ENCODE assay signal across 17 cellular contexts in the genomic region with DNA sequence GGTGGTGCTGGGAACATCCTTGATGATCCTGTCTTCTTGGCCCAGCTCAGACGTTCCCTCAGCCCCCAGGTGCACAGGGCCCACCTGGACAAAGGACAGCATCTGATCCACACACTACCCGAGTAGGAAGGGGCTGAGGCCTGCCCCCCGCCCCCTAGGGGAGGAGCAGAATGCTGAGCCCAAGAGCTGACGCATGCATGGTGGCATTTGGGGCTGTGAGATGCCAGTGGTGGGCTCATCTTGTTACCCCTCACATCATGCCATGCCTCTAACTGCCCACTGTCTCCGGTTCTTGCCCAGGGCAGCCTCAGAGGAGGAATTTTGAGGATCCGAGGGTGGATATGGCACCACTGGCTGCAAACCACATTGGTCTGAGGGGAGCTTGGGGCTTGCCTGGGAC.
DNase-seq lines count a peak whose midpoint lies in the region; ATAC-seq, FAIRE-seq and TF ChIP-seq lines count a peak whose summit lies in the region.
"Had no signal": no experiment of that assay in that cellular context is flagged by ENCODE, and none has a peak within 500 bp of the region (broad histone marks: within the 10 kb centered on the region; RNA-seq: fewer than 3 reads in every experiment).

No MANE protein-coding gene starts in this region.

- H3K9me3 ChIP-seq in Panc1 (ENCODE audit: control insufficient read depth, insufficient read depth, low read depth, low read length) (no peaks in the 10 kb centered on the region), kidney (ENCODE audit: control insufficient read depth in 1 of 2, low read length in 2 of 2) (no peaks in the 10 kb centered on the region), osteoblast (ENCODE audit: low read depth, low read length) (no peaks in the 10 kb centered on the region)

- no peaks in the 10 kb centered on the region for H4K20me1 ChIP-seq in osteoblast (ENCODE audit: insufficient read depth, low read length)

- no TSS peak for BruUV-seq in Panc1 (replicated peaks; lab: Mats Ljungman, UMichigan)

- H3K27me3 ChIP-seq in H7 (ENCODE audit: control insufficient read depth, insufficient read depth, low read length) (no peaks in the 10 kb centered on the region; the same call in 1 of the 2 replicates), Panc1 (ENCODE audit: control insufficient read depth, insufficient read depth, low read length) (no peaks in the 10 kb centered on the region), osteoblast (ENCODE audit: insufficient read depth, low read length) (no peaks in the 10 kb centered on the region)

- H3K4me3 ChIP-seq in H7 (ENCODE audit: insufficient read depth, low read depth, low read length) (no peak overlapping the region), Panc1 (ENCODE audit: low read depth in 2 of 2, low read length in 2 of 2) (no peak overlapping the region), kidney (ENCODE audit: low read length in 2 of 2) (no peak overlapping the region), osteoblast (ENCODE audit: insufficient read depth, low read length) (no peak overlapping the region)

- intact Hi-C loops in Panc1 (cut with micrococcal nuclease; ENCODE audit: unreplicated experiment) (no loop called here), kidney (cut with DNase I) (no loop called here)

- H3K36me3 ChIP-seq in H7 (replicated peaks; ENCODE audit: control insufficient read depth, insufficient read depth, low read length) = no peaks in the 10 kb centered on the region
- no peaks in the 10 kb centered on the region for H3K36me3 ChIP-seq in Panc1 (ENCODE audit: control insufficient read depth, insufficient read depth, low read length)
- no peaks in the 10 kb centered on the region for H3K36me3 ChIP-seq in kidney (ENCODE audit: control insufficient read depth in 1 of 2, insufficient read depth in 2 of 2, low read length in 2 of 2)
- no peaks in the 10 kb centered on the region for H3K36me3 ChIP-seq in osteoblast (ENCODE audit: insufficient read depth, low read length)

- H2AFZ ChIP-seq in osteoblast (ENCODE audit: low read length) = no peak overlapping the region

- CTCF ChIA-PET in Panc1 (lab: Charles Lee) = no interaction called here

- no peak for ATAC-seq in Panc1

- in situ Hi-C loops in Panc1 (cut with HindIII; ENCODE audit: low pct_unique_long_range_greater_than_20kb, low sequenced_read_pairs) = no loop called here

- H3K4me1 ChIP-seq in Panc1 (ENCODE audit: control insufficient read depth, insufficient read depth, low read length) (peaks cover 29% of the 10 kb centered on the region), kidney (ENCODE audit: control insufficient read depth in 1 of 2, insufficient read depth in 1 of 2, low read depth in 1 of 2, low read length in 2 of 2) (peaks cover 2 to 4% of the 10 kb centered on the region in 2 donors), osteoblast (ENCODE audit: insufficient read depth, low read length) (peaks cover 15% of the 10 kb centered on the region)

- FAIRE-seq in kidney (lab: Jason Lieb, UNC) = no peak
- FAIRE-seq: G401.6, GM12892, H54 had no signal

- H3K4me2 ChIP-seq in osteoblast (ENCODE audit: insufficient read depth, low read length) = no peak overlapping the region

- no peaks in the 10 kb centered on the region for H3K79me2 ChIP-seq in osteoblast (ENCODE audit: insufficient read depth, low read length)

- no peak overlapping the region for H3K9ac ChIP-seq in kidney (ENCODE audit: low read length in 2 of 2)

- TF ChIP-seq CTCF in Panc1 (IDR thresholded peaks at IDR 0.05) = no peak
- TF ChIP-seq CTCF in kidney (IDR thresholded peaks at IDR 0.05; ENCODE audit: borderline replicate concordance, extremely low read depth, insufficient read depth) = no peak
- no peak for TF ChIP-seq CTCF in osteoblast (IDR thresholded peaks at IDR 0.05; ENCODE audit: extremely low read depth, low read depth, low read length)

- H3K27ac ChIP-seq in Panc1 (ENCODE audit: low read length) = peak overlapping the region; percentile 81; the same call in 1 of the 2 replicates
- no peak overlapping the region for H3K27ac ChIP-seq in kidney (ENCODE audit: low read depth in 2 of 2, low read length in 2 of 2)
- no peak overlapping the region for H3K27ac ChIP-seq in osteoblast (ENCODE audit: low read depth, low read length)

- POLR2A ChIA-PET in Panc1 (lab: Charles Lee) = no interaction called here

- DNase-seq in H7 (peak; percentile 79), Panc1 (ENCODE audit: low read depth, low spot score) (no peak), kidney (peak; percentile 58), osteoblast (ENCODE audit: insufficient read length, low spot score, missing footprints) (peak; percentile 70), kidney tubule cell (ENCODE audit: low spot score) (no peak), epidermal melanocyte (ENCODE audit: insufficient read length, low spot score) (no peak), medulla oblongata (ENCODE audit: extremely low spot score) (no peak)
- DNase-seq: C1 segment of cervical spinal cord; Calu3; CD4-positive, alpha-beta memory T cell; COR-L47; DND-41; GOT3; HCEC 1CT had no signal

Comparison
In these comparisons a context has a peak if more than half of its experiments do, and no peak if none do; other contexts are left out.
1. DNase-seq: peak in H7 (single experiment), kidney (single experiment) and osteoblast (single experiment); none in Panc1 (single experiment), kidney tubule cell (single experiment), epidermal melanocyte (single experiment) and medulla oblongata (single experiment).